Comparison of ENCODE assay signal across 23 cellular contexts in genomic region chr2:37476411-37476810, GRCh38.
"Had no signal": no experiment of that assay in that cellular context is flagged by ENCODE, and none has a peak within 500 bp of the region (broad histone marks: within the 10 kb centered on the region; RNA-seq: fewer than 3 reads in every experiment).

No MANE protein-coding gene starts in this region.

- H3K36me3 ChIP-seq: gastrocnemius medialis, heart left ventricle, left ventricle myocardium inferior, lower lobe of right lung, prostate gland, right atrium auricular region, sigmoid colon, stomach, tibial artery had no signal

- H3K4me3 ChIP-seq: dorsolateral prefrontal cortex, gastrocnemius medialis, heart left ventricle, left ventricle myocardium inferior, lower lobe of right lung, mucosa of descending colon, prostate gland, right atrium auricular region, sigmoid colon, stomach, tibial artery had no signal

- FAIRE-seq: colon, islet of Langerhans had no signal

- H3K27ac ChIP-seq: dorsolateral prefrontal cortex, gastrocnemius medialis, heart left ventricle, left ventricle myocardium inferior, lower lobe of right lung, prostate gland, right atrium auricular region, stomach had no signal

- DNase-seq: dorsolateral prefrontal cortex; effector CD4-positive, alpha-beta T cell; foreskin fibroblast; gastrocnemius medialis; heart left ventricle; hippocampal formation; left cardiac atrium; left ventricle myocardium inferior; lower lobe of right lung; mucosa of descending colon; naive B cell; sigmoid colon; stimulated activated CD4-positive, alpha-beta T cell treated with anti-CD3 and anti-CD28 coated beads, Interleukin-2, amount 100 ng/mL, for 24 hours; stimulated activated CD4-positive, alpha-beta T cell treated with anti-CD3 and anti-CD28 coated beads, Interleukin-4, amount 100 ng/mL, for 24 hours; stimulated activated naive CD4-positive, alpha-beta T cell treated with Interleukin-2 at 50 U/mL for 16 hours; stomach; tibial artery had no signal

- H3K9me3 ChIP-seq: gastrocnemius medialis, heart left ventricle, left ventricle myocardium inferior, lower lobe of right lung, mucosa of descending colon, prostate gland, right atrium auricular region, sigmoid colon, stomach, tibial artery had no signal

- ATAC-seq: gastrocnemius medialis; heart left ventricle; left cardiac atrium; lower lobe of right lung; mucosa of descending colon; natural killer cell treated with Interleukin-12 subunit alpha and Interleukin-12 subunit beta and Interleukin-15 and Interleukin-18, amount 100 ng/mL, for 72 hours; stimulated activated effector memory CD8-positive, alpha-beta T cell treated with anti-CD3 and anti-CD28 coated beads, Interleukin-12 subunit alpha, Interleukin-12 subunit beta, amount 100 ng/mL, for 72 hours had no signal

- H3K27me3 ChIP-seq: dorsolateral prefrontal cortex, gastrocnemius medialis, heart left ventricle, right atrium auricular region, sigmoid colon, stomach, tibial artery had no signal

- H3K4me1 ChIP-seq: gastrocnemius medialis, prostate gland, right atrium auricular region had no signal
